ENCODE assay signal across 1 cellular context in the genomic region with DNA sequence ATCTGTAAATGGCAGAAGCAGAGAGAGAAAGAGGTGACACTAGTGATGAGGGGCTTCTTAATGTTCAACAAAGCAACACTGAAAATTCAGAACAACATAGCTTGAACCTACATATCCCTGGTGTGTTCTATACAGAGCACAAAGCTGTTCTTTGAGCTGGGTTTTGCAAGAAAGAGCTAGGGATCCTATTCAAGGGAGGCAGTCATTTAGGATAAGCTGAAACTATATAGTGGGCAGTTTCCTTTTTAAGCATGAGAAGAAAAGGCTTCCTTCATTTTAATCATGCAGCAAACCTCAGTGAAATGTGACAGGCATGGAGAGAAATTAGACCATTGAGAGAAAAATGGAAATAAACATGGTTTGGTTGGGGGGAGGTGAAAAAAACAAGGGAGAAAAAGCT.
TF ChIP-seq lines count a peak whose summit lies in the region.

No MANE protein-coding gene starts in this region.

TF ChIP-seq in endothelial cell of umbilical vein, 7 proteins besides CTCF, POLR2A, EP300 and RAD21:
- TF ChIP-seq JUN (IDR thresholded peaks at IDR 0.05; ENCODE audit: borderline replicate concordance, insufficient read depth, insufficient read length, low read depth) = no peak
